ENCODE assay signal across 25 cellular contexts in genomic region chr4:7394184-7394575, GRCh38. TPM values are rescaled to one million over a fixed set of nuclear protein-coding genes. Genes with fewer than 3 reads are reported as not detected.
"Had no signal": no experiment of that assay in that cellular context is flagged by ENCODE, and none has a peak within 500 bp of the region (broad histone marks: within the 10 kb centered on the region; RNA-seq: fewer than 3 reads in every experiment).

No MANE protein-coding gene starts in this region.

- H3K4me3 ChIP-seq: gastrocnemius medialis, right lobe of liver, skin epidermis, testis, transverse colon had no signal

- H3K9me3 ChIP-seq: gastrocnemius medialis, right lobe of liver, testis, transverse colon had no signal

- H3K4me1 ChIP-seq: gastrocnemius medialis, right lobe of liver, testis had no signal

- H3K27me3 ChIP-seq: right lobe of liver, testis, transverse colon had no signal

- DNase-seq: activated CD4-positive, alpha-beta T cell treated with anti-CD3 and anti-CD28 coated beads for 36 hours; activated CD4-positive, CD25-positive, alpha-beta regulatory T cell; activated CD8-positive, alpha-beta memory T cell treated with anti-CD3 and anti-CD28 coated beads, Interleukin-2, amount 50 U/mL, for 4 hours; activated gamma-delta T cell; activated naive CD4-positive, alpha-beta T cell treated with anti-CD3 and anti-CD28 coated beads, Interleukin-2, amount 50 U/mL, for 16 hours; amniotic stem cell; central memory CD4-positive, alpha-beta T cell; dermis blood vessel endothelial cell; effector CD4-positive, alpha-beta T cell; gastrocnemius medialis; glutamatergic neuron; mammary epithelial cell; nephron progenitor cell; right lobe of liver; stimulated activated CD4-positive, alpha-beta T cell treated with anti-CD3 and anti-CD28 coated beads, Interleukin-12 subunit alpha, Interleukin-12 subunit beta, amount 100 ng/mL, for 4 hours; stimulated activated CD4-positive, alpha-beta T cell treated with anti-CD3 and anti-CD28 coated beads, Interleukin-4, amount 100 ng/mL, for 1 hour; stimulated activated naive CD8-positive, alpha-beta T cell treated with anti-CD3 and anti-CD28 coated beads, Interleukin-15, Interleukin-2, amounts not matched to agents 100 U/mL and 50 U/mL, for 24 hours; T-helper 1 cell; testis; transverse colon had no signal

- H3K27ac ChIP-seq: gastrocnemius medialis, right lobe of liver, testis, transverse colon had no signal

- H3K36me3 ChIP-seq: gastrocnemius medialis, right lobe of liver, transverse colon had no signal

- ATAC-seq: activated CD4-positive, alpha-beta T cell treated with anti-CD3 and anti-CD28 coated beads for 36 hours; gastrocnemius medialis; stimulated activated naive CD8-positive, alpha-beta T cell treated with anti-CD3 and anti-CD28 coated beads, Interleukin-15, Interleukin-2, amounts not matched to agents 100 U/mL and 50 U/mL, for 24 hours had no signal

RNA-seq across cellular contexts. Expression of gene PSAPL1, which starts 40.5 kb away (rescaled TPM):
- total RNA-seq: activated CD4-positive, alpha-beta T cell treated with anti-CD3 and anti-CD28 coated beads for 36 hours; activated CD8-positive, alpha-beta memory T cell treated with anti-CD3 and anti-CD28 coated beads for 36 hours; dermis blood vessel endothelial cell; epithelial cell of proximal tubule; gastrocnemius medialis; liver; mucosa of gallbladder; right lobe of liver; transverse colon had no signal
